In the genomic region with DNA sequence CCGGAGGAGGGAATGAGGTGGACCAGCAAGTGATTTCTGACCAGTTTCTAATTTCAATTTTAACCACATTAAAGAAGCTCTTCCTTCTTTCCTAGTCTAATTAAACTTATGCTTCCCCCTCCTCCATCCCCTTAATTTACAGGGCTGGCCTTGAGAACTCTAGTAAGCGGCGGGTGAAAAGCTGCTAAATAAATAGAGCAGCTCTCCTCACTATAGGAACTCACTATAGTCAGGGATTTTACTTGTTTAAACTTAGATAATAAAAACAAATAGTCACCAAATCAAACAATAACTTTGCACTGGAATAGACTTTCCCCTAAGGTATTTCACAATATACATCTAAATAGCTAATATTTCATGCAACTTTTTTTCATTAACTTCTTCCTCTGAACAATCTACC, we compare ENCODE assay signal across 29 cellular contexts.
"Had no signal": no experiment of that assay in that cellular context is flagged by ENCODE, and none has a peak within 500 bp of the region (broad histone marks: within the 10 kb centered on the region; RNA-seq: fewer than 3 reads in every experiment).

No MANE protein-coding gene starts in this region.

- H3K9ac ChIP-seq: neural progenitor cell had no signal

- H3K27ac Mint-ChIP-seq: naive thymus-derived CD8-positive, alpha-beta T cell; nephron progenitor cell; neural progenitor cell; progenitor cell of endocrine pancreas; stimulated activated effector memory CD8-positive, alpha-beta T cell treated with anti-CD3 and anti-CD28 coated beads, Interleukin-12 subunit alpha, Interleukin-12 subunit beta, amount 100 ng/mL, for 72 hours; stimulated activated naive CD8-positive, alpha-beta T cell treated with anti-CD3 and anti-CD28 coated beads, Interleukin-15, Interleukin-2, amounts not matched to agents 100 ng/mL and 50 ng/mL, for 24 hours had no signal

- H3K27ac ChIP-seq: left lung, lower lobe of right lung, neural progenitor cell, neutrophil, right atrium auricular region, right lobe of liver, skin epidermis, suprapubic skin, thoracic aorta, tibial artery, upper lobe of right lung had no signal

- H3K4me1 Mint-ChIP-seq: naive thymus-derived CD8-positive, alpha-beta T cell; nephron progenitor cell; neural progenitor cell; stimulated activated effector memory CD8-positive, alpha-beta T cell treated with anti-CD3 and anti-CD28 coated beads, Interleukin-12 subunit alpha, Interleukin-12 subunit beta, amount 100 ng/mL, for 72 hours had no signal

- H3K4me3 ChIP-seq: left lung, lower lobe of right lung, neural progenitor cell, right atrium auricular region, right lobe of liver, skin epidermis, suprapubic skin, thoracic aorta, tibial artery, upper lobe of right lung had no signal

- H3K27me3 ChIP-seq: left lung, neural progenitor cell, neutrophil, right atrium auricular region, right lobe of liver, suprapubic skin, tibial artery, upper lobe of right lung had no signal

- H3K36me3 ChIP-seq: left lung, lower lobe of right lung, neural progenitor cell, neutrophil, right atrium auricular region, right lobe of liver, suprapubic skin, thoracic aorta, tibial artery, upper lobe of right lung had no signal

- ATAC-seq: left colon; left lung; lower lobe of right lung; naive thymus-derived CD8-positive, alpha-beta T cell; stimulated activated effector memory CD8-positive, alpha-beta T cell treated with anti-CD3 and anti-CD28 coated beads, Interleukin-12 subunit alpha, Interleukin-12 subunit beta, amount 100 ng/mL, for 72 hours; upper lobe of right lung had no signal

- FAIRE-seq: keratinocyte, urothelium cell line had no signal

- H3K9me3 Mint-ChIP-seq: nephron progenitor cell, neural progenitor cell had no signal

- H3K4me1 ChIP-seq: left lung, lower lobe of right lung, neural progenitor cell, right atrium auricular region, right lobe of liver, suprapubic skin, tibial artery, upper lobe of right lung had no signal

- H3K4me3 Mint-ChIP-seq: naive thymus-derived CD8-positive, alpha-beta T cell; nephron progenitor cell; neural progenitor cell; stimulated activated effector memory CD8-positive, alpha-beta T cell treated with anti-CD3 and anti-CD28 coated beads, Interleukin-12 subunit alpha, Interleukin-12 subunit beta, amount 100 ng/mL, for 72 hours; stimulated activated naive CD8-positive, alpha-beta T cell treated with anti-CD3 and anti-CD28 coated beads, Interleukin-15, Interleukin-2, amounts not matched to agents 100 ng/mL and 50 ng/mL, for 24 hours had no signal

- H3K36me3 Mint-ChIP-seq: neural progenitor cell; stimulated activated effector memory CD8-positive, alpha-beta T cell treated with anti-CD3 and anti-CD28 coated beads, Interleukin-12 subunit alpha, Interleukin-12 subunit beta, amount 100 ng/mL, for 72 hours had no signal

- H3K9me3 ChIP-seq: left lung, lower lobe of right lung, neutrophil, right atrium auricular region, right lobe of liver, suprapubic skin, thoracic aorta, tibial artery, upper lobe of right lung had no signal

- DNase-seq: hippocampal formation; left colon; left lung; lower lobe of right lung; mammary epithelial cell; mesenchymal stem cell; naive thymus-derived CD8-positive, alpha-beta T cell; nephron progenitor cell; occipital lobe; right lobe of liver; stimulated activated CD4-positive, alpha-beta T cell treated with anti-CD3 and anti-CD28 coated beads, Interleukin-12 subunit alpha, Interleukin-12 subunit beta, amount 100 ng/mL, for 4 hours; stimulated activated CD4-positive, alpha-beta T cell treated with anti-CD3 and anti-CD28 coated beads, Interleukin-15, amount 100 ng/mL, for 24 hours; stimulated activated CD4-positive, alpha-beta T cell treated with anti-CD3 and anti-CD28 coated beads, Interleukin-2, amount 100 ng/mL, for 24 hours; stimulated activated CD4-positive, alpha-beta T cell treated with anti-CD3 and anti-CD28 coated beads, Interleukin-4, amount 100 ng/mL, for 24 hours; stimulated activated naive CD4-positive, alpha-beta T cell; tibial artery; trophoblast cell; upper lobe of right lung had no signal

- H3K27me3 Mint-ChIP-seq: naive thymus-derived CD8-positive, alpha-beta T cell; progenitor cell of endocrine pancreas; stimulated activated naive CD8-positive, alpha-beta T cell treated with anti-CD3 and anti-CD28 coated beads, Interleukin-15, Interleukin-2, amounts not matched to agents 100 ng/mL and 50 ng/mL, for 24 hours had no signal
